In the genomic region with DNA sequence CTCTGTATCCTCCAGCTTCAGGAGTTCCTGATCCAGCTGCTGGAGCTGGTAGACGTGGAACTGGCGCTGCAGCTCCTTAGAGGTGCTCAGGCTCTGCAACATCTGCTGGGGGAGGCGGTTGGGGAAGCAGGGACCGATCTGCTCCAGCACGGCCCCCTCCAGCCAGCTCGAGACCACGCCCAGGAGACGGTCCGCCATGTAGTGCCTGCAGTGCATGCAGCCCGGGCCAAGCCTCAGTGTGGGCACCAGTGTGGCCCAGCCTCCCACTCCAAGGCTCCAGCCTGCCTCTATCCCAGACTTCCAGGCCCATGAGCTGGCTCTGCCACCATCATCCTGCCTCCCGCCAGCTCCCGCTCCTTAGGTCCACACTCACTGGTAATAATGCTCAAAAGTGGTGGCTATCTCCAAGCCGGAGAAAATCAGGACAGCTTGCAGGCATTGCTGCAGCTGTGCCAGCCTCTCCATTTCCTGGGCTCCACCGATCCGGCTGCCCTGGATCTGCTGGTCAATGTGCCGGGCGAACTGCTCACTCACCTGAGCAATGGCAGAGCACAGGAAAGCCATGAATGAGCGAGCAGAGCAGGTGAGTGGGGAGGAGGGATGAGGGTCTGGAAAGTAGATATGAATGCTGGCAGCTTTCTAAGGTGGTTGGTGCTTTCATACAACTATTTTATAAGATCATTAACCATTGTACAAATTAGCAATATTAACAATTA, we compare ENCODE assay signal across 2 cellular contexts.
TF ChIP-seq lines count a peak whose summit lies in the region.

No MANE protein-coding gene starts in this region.

TF ChIP-seq in HEK293, 187 proteins besides CTCF, POLR2A, EP300 and RAD21:
- TF ChIP-seq WT1 (tag by site-specific recombination; IDR thresholded peaks at IDR 0.05): no peak
- 0 out of 2 replicates have a peak, but pooled peaks have one; percentile 19 for TF ChIP-seq ZNF600 (tag by site-specific recombination; IDR thresholded peaks at IDR 0.05)

TF ChIP-seq in GM12878, 131 proteins besides CTCF, POLR2A, EP300 and RAD21:
- TF ChIP-seq RCOR1 (conservative IDR thresholded peaks at IDR 0.05; ENCODE audit: low read depth, low read length): no peak
- TF ChIP-seq ZNF592 (IDR thresholded peaks at IDR 0.05): no peak
- no peak for TF ChIP-seq MEF2A (IDR thresholded peaks at IDR 0.05; ENCODE audit: insufficient read depth, low read depth, low read length)
- TF ChIP-seq, protein P1, sequence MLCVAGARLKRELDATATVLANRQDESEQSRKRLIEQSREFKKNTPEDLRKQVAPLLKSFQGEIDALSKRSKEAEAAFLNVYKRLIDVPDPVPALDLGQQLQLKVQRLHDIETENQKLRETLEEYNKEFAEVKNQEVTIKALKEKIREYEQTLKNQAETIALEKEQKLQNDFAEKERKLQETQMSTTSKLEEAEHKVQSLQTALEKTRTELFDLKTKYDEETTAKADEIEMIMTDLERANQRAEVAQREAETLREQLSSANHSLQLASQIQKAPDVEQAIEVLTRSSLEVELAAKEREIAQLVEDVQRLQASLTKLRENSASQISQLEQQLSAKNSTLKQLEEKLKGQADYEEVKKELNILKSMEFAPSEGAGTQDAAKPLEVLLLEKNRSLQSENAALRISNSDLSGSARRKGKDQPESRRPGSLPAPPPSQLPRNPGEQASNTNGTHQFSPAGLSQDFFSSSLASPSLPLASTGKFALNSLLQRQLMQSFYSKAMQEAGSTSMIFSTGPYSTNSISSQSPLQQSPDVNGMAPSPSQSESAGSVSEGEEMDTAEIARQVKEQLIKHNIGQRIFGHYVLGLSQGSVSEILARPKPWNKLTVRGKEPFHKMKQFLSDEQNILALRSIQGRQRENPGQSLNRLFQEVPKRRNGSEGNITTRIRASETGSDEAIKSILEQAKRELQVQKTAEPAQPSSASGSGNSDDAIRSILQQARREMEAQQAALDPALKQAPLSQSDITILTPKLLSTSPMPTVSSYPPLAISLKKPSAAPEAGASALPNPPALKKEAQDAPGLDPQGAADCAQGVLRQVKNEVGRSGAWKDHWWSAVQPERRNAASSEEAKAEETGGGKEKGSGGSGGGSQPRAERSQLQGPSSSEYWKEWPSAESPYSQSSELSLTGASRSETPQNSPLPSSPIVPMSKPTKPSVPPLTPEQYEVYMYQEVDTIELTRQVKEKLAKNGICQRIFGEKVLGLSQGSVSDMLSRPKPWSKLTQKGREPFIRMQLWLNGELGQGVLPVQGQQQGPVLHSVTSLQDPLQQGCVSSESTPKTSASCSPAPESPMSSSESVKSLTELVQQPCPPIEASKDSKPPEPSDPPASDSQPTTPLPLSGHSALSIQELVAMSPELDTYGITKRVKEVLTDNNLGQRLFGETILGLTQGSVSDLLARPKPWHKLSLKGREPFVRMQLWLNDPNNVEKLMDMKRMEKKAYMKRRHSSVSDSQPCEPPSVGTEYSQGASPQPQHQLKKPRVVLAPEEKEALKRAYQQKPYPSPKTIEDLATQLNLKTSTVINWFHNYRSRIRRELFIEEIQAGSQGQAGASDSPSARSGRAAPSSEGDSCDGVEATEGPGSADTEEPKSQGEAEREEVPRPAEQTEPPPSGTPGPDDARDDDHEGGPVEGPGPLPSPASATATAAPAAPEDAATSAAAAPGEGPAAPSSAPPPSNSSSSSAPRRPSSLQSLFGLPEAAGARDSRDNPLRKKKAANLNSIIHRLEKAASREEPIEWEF (IDR thresholded peaks at IDR 0.05; ENCODE audit: insufficient replicate concordance, low read depth, low read length): no peak
- no peak for TF ChIP-seq SUZ12 (IDR thresholded peaks at IDR 0.05; ENCODE audit: unreplicated experiment)
- TF ChIP-seq CHD2 (IDR thresholded peaks at IDR 0.05; ENCODE audit: borderline replicate concordance, low read depth, low read length): no peak
- no peak for TF ChIP-seq FOXK2 (IDR thresholded peaks at IDR 0.05)
- no peak for TF ChIP-seq IRF4 (IDR thresholded peaks at IDR 0.05; ENCODE audit: low read depth, low read length)
- no peak for TF ChIP-seq ATF3 (IDR thresholded peaks at IDR 0.05; ENCODE audit: borderline replicate concordance, extremely low read depth, low read depth, low read length)
- TF ChIP-seq BCL11A (IDR thresholded peaks at IDR 0.05; ENCODE audit: low read depth, low read length): no peak
- no peak for TF ChIP-seq ZNF217 (IDR thresholded peaks at IDR 0.05)
TF ChIP-seq in GM12878: peak in this region for 0.
